ENCODE assay signal across 33 cellular contexts in the genomic region with DNA sequence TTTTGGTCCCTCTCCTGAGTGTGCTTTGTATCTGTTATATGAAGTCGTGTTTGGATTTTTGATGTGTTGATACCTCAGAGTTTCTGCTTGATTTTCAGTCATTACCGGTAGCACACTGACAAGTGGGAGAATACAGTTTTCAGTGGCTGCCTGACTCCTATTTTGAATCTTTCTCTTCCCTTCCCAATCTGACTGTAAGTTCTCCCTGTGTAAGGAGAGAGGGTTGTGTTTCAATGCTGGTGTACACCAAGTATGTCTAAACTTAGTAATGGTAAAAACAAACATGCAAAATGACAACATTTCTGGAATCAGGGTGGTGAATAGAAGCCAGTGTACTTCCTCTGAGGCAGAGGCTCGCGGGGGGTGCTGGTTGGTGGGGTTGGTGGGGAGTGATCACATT.
DNase-seq lines count a peak whose midpoint lies in the region; ATAC-seq, FAIRE-seq and TF ChIP-seq lines count a peak whose summit lies in the region.
"Had no signal": no experiment of that assay in that cellular context is flagged by ENCODE, and none has a peak within 500 bp of the region (broad histone marks: within the 10 kb centered on the region; RNA-seq: fewer than 3 reads in every experiment).

No MANE protein-coding gene starts in this region.

- peak; percentile 92 for FAIRE-seq in GM12891 (lab: Jason Lieb, UNC)
- FAIRE-seq: kidney, RCC 7860 had no signal

- peaks cover 10% of the 10 kb centered on the region for H3K9me3 Mint-ChIP-seq in T-helper 1 cell treated with Interleukin-12 subunit alpha and Interleukin-12 subunit beta and Interleukin-4 antibody, amounts not matched to agents 30 μg/mL and 1 μg/mL, for 36 hours
- H3K9me3 Mint-ChIP-seq in natural killer cell, result peaks cover 0 to 3% of the 10 kb centered on the region in 2 donors
- H3K9me3 Mint-ChIP-seq: dendritic cell treated with granulocyte-macrophage colony-stimulating factor and Interleukin-4, amounts not matched to agents 40 ng/mL and 50 ng/mL, for 4 days had no signal

- TF ChIP-seq CTCF in natural killer cell (IDR thresholded peaks at IDR 0.05), result no peak

- H3K36me3 Mint-ChIP-seq in T-helper 1 cell treated with Interleukin-12 subunit alpha and Interleukin-12 subunit beta and Interleukin-4 antibody, amounts not matched to agents 30 μg/mL and 1 μg/mL, for 36 hours (ENCODE audit: low read depth), result peaks cover 48% of the 10 kb centered on the region
- H3K36me3 Mint-ChIP-seq in T-helper 17 cell (ENCODE audit: low read depth) (peaks cover 9% of the 10 kb centered on the region), natural killer cell (peaks cover 16% of the 10 kb centered on the region)

- TF ChIP-seq POLR2A in GM12891 (IDR thresholded peaks at IDR 0.05; ENCODE audit: low read depth, low read length) (no peak), erythroblast (IDR thresholded peaks at IDR 0.05; ENCODE audit: low read length) (no peak)

- intact Hi-C loops in natural killer cell (cut with micrococcal nuclease), result no loop called here

- H3K4me3 Mint-ChIP-seq in T-helper 1 cell treated with Interleukin-12 subunit alpha and Interleukin-12 subunit beta and Interleukin-4 antibody, amounts not matched to agents 30 μg/mL and 1 μg/mL, for 36 hours, result peak overlapping the region; percentile 49
- H3K4me3 Mint-ChIP-seq in T-helper 17 cell, result peak overlapping the region; percentile 1
- no peak overlapping the region for H3K4me3 Mint-ChIP-seq in natural killer cell
- H3K4me3 Mint-ChIP-seq: activated T-cell treated with anti-CD3 and anti-CD28 coated beads, Interleukin-2, amount 50 U/mL, for 24 hours; dendritic cell treated with granulocyte-macrophage colony-stimulating factor and Interleukin-4, amounts not matched to agents 40 ng/mL and 50 ng/mL, for 4 days; endodermal cell; mesothelial cell of epicardium had no signal

- DNase-seq in T-helper 1 cell (no peak), GM12891 (ENCODE audit: insufficient read length, low spot score) (no peak), T-helper 17 cell (no peak), natural killer cell (no peak), erythroblast (lab: John Stamatoyannopoulos, UW) (no peak)
- DNase-seq: 8988T; activated CD4-positive, alpha-beta T cell treated with anti-CD3 and anti-CD28 coated beads for 4 hours; activated T-cell treated with anti-CD3 and anti-CD28 coated beads, Interleukin-2, amount 50 U/mL, for 24 hours; body of pancreas; endodermal cell; foreskin fibroblast; H7; heart left ventricle; kidney; MM.1S; NCI-H1436; NCI-H2081; NCI-H2227 treated with DMSO at 0.1 percent for 48 hours; NCI-H69; psoas muscle; SHP77 treated with DMSO at 0.1 percent for 48 hours; sigmoid colon; stimulated activated CD4-positive, alpha-beta T cell treated with anti-CD3 and anti-CD28 coated beads, Interleukin-12 subunit alpha, Interleukin-12 subunit beta, amount 100 ng/mL, for 4 hours; stimulated activated CD4-positive, alpha-beta T cell treated with anti-CD3 and anti-CD28 coated beads, Interleukin-2, amount 100 ng/mL, for 48 hours; T-helper 9 cell; thyroid gland; uterus had no signal

- no peaks in the 10 kb centered on the region for H3K9me3 ChIP-seq in T-helper 17 cell (ENCODE audit: control insufficient read depth, low read length, poor library complexity, severe bottlenecking)
- H3K9me3 ChIP-seq: body of pancreas, thyroid gland had no signal

- ATAC-seq in T-helper 17 cell (no peak), natural killer cell (no peak), HG02938 (IDR thresholded peaks at IDR 0.05; ENCODE audit: unreplicated experiment) (no peak), esophagus mucosa (no peak)
- ATAC-seq: body of pancreas, heart left ventricle, psoas muscle had no signal

- peak overlapping the region; percentile 62 for H3K27ac Mint-ChIP-seq in T-helper 1 cell treated with Interleukin-12 subunit alpha and Interleukin-12 subunit beta and Interleukin-4 antibody, amounts not matched to agents 30 μg/mL and 1 μg/mL, for 36 hours
- H3K27ac Mint-ChIP-seq in T-helper 17 cell (no peak overlapping the region), natural killer cell (peak overlapping the region; percentile 60 to 74)
- H3K27ac Mint-ChIP-seq: activated T-cell treated with anti-CD3 and anti-CD28 coated beads, Interleukin-2, amount 50 U/mL, for 24 hours; dendritic cell treated with granulocyte-macrophage colony-stimulating factor and Interleukin-4, amounts not matched to agents 40 ng/mL and 50 ng/mL, for 4 days; endodermal cell; mesothelial cell of epicardium had no signal

- no peaks in the 10 kb centered on the region for H3K27me3 Mint-ChIP-seq in T-helper 1 cell treated with Interleukin-12 subunit alpha and Interleukin-12 subunit beta and Interleukin-4 antibody, amounts not matched to agents 30 μg/mL and 1 μg/mL, for 36 hours (ENCODE audit: low read depth)
- no peaks in the 10 kb centered on the region for H3K27me3 Mint-ChIP-seq in T-helper 17 cell
- H3K27me3 Mint-ChIP-seq in natural killer cell (ENCODE audit: low read depth in 2 of 2), result no peaks in the 10 kb centered on the region
- H3K27me3 Mint-ChIP-seq: activated T-cell treated with anti-CD3 and anti-CD28 coated beads, Interleukin-2, amount 50 U/mL, for 24 hours; dendritic cell treated with granulocyte-macrophage colony-stimulating factor and Interleukin-4, amounts not matched to agents 40 ng/mL and 50 ng/mL, for 4 days had no signal

- H3K4me1 Mint-ChIP-seq in T-helper 1 cell treated with Interleukin-12 subunit alpha and Interleukin-12 subunit beta and Interleukin-4 antibody, amounts not matched to agents 30 μg/mL and 1 μg/mL, for 36 hours (ENCODE audit: low read depth), result peaks cover 72% of the 10 kb centered on the region
- H3K4me1 Mint-ChIP-seq in T-helper 17 cell (peaks cover 44% of the 10 kb centered on the region), natural killer cell (peaks cover 69 to 76% of the 10 kb centered on the region in 2 donors)

TF ChIP-seq in GM12891, 5 proteins besides CTCF, POLR2A, EP300 and RAD21:
- TF ChIP-seq SPI1 (IDR thresholded peaks at IDR 0.05; ENCODE audit: low read depth, low read length) (0 out of 2 replicates have a peak, but pooled peaks have one; percentile 10), TAF1 (IDR thresholded peaks at IDR 0.05; ENCODE audit: low read depth, low read length) (no peak)
TF ChIP-seq in GM12891: peak in this region for 1.
